ENCODE assay signal across 1 cellular context in genomic region chr17:66460558-66460957, GRCh38.
TF ChIP-seq lines count a peak whose summit lies in the region.

No MANE protein-coding gene starts in this region.

TF ChIP-seq in SK-N-SH, 30 proteins besides CTCF, POLR2A, EP300 and RAD21 (continued from another document):
- TF ChIP-seq, protein P1, sequence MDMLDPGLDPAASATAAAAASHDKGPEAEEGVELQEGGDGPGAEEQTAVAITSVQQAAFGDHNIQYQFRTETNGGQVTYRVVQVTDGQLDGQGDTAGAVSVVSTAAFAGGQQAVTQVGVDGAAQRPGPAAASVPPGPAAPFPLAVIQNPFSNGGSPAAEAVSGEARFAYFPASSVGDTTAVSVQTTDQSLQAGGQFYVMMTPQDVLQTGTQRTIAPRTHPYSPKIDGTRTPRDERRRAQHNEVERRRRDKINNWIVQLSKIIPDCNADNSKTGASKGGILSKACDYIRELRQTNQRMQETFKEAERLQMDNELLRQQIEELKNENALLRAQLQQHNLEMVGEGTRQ (IDR thresholded peaks at IDR 0.05; ENCODE audit: borderline replicate concordance, low read depth, low read length) = no peak
- TF ChIP-seq MAX (IDR thresholded peaks at IDR 0.05; ENCODE audit: low read depth) = no peak
